Comparison of ENCODE assay signal across 6 cellular contexts in the genomic region with DNA sequence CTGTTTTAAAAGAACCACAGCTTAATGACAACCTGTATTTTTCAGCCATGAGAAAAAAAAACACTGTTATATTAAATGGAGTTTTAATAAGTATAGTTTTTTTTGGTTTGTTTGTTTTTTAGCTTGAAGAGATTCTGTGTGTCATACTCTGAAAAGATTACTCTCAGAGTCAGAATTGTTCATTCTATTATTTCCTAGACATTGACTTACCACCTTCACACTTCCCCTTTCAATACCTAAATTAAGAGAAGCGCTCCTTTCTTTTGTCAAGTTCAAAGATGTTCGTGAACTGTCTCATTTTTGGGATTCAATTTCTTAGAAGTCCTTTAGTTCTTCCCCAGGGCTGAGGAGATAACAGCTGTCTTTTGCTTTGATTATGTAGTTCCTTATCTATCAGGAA.
"Had no signal": no experiment of that assay in that cellular context is flagged by ENCODE, and none has a peak within 500 bp of the region (broad histone marks: within the 10 kb centered on the region; RNA-seq: fewer than 3 reads in every experiment).

No MANE protein-coding gene starts in this region.

- ATAC-seq: GM23338, K562 had no signal

- H3K4me2 ChIP-seq: GM23338 had no signal

- H3K4me3 ChIP-seq: GM23338, K562 had no signal

- H2AFZ ChIP-seq: GM23338 had no signal

- DNase-seq: H9, HCEC 1CT, IMR-90, KG1 had no signal
